2 cellular contexts compared by ENCODE assay signal in genomic region chr7:87060288-87060537, GRCh38.
TF ChIP-seq lines count a peak whose summit lies in the region.

No MANE protein-coding gene starts in this region.

TF ChIP-seq in HCT116, 20 proteins besides CTCF, POLR2A, EP300 and RAD21:
- TF ChIP-seq ZBTB33 (IDR thresholded peaks at IDR 0.05; ENCODE audit: extremely low read depth, insufficient replicate concordance, low read length) = no peak
- TF ChIP-seq ZFX (IDR thresholded peaks at IDR 0.05) = no peak
- TF ChIP-seq TCF7L2 (IDR thresholded peaks at IDR 0.05; ENCODE audit: borderline replicate concordance, extremely low read depth, insufficient read depth, insufficient read length) = no peak
- TF ChIP-seq EZH2 (IDR thresholded peaks at IDR 0.05) = no peak
- no peak for TF ChIP-seq MAX (IDR thresholded peaks at IDR 0.05)
- TF ChIP-seq FOSL1 (IDR thresholded peaks at IDR 0.05; ENCODE audit: low read depth) = no peak
- TF ChIP-seq JUND (IDR thresholded peaks at IDR 0.05) = 0 out of 2 replicates have a peak, but pooled peaks have one; percentile 1
- no peak for TF ChIP-seq SIN3A (IDR thresholded peaks at IDR 0.05; ENCODE audit: low read depth)

TF ChIP-seq in GM12878, 131 proteins besides CTCF, POLR2A, EP300 and RAD21:
- TF ChIP-seq NBN (IDR thresholded peaks at IDR 0.05) (no peak), BHLHE40 (IDR thresholded peaks at IDR 0.05; ENCODE audit: borderline replicate concordance in 1 of 2, low read depth in 2 of 2, low read length in 1 of 2) (no peak), HCFC1 (IDR thresholded peaks at IDR 0.05; ENCODE audit: low read length) (no peak), CBFB (IDR thresholded peaks at IDR 0.05; ENCODE audit: low read depth) (no peak), TBL1XR1 (IDR thresholded peaks at IDR 0.05; ENCODE audit: low read depth, low read length) (no peak), SMAD1 (IDR thresholded peaks at IDR 0.05; ENCODE audit: low read depth, partially characterized antibody) (no peak), NR2F1 (conservative IDR thresholded peaks at IDR 0.05) (no peak), KAT2A (conservative IDR thresholded peaks at IDR 0.05; ENCODE audit: control insufficient read depth, low read depth, low read length) (no peak), NFIC (IDR thresholded peaks at IDR 0.05; ENCODE audit: low read depth, low read length) (no peak), YY1 (IDR thresholded peaks at IDR 0.05; ENCODE audit: low read depth, low read length) (no peak), SUZ12 (IDR thresholded peaks at IDR 0.05; ENCODE audit: unreplicated experiment) (no peak)
- TF ChIP-seq, protein P1, sequence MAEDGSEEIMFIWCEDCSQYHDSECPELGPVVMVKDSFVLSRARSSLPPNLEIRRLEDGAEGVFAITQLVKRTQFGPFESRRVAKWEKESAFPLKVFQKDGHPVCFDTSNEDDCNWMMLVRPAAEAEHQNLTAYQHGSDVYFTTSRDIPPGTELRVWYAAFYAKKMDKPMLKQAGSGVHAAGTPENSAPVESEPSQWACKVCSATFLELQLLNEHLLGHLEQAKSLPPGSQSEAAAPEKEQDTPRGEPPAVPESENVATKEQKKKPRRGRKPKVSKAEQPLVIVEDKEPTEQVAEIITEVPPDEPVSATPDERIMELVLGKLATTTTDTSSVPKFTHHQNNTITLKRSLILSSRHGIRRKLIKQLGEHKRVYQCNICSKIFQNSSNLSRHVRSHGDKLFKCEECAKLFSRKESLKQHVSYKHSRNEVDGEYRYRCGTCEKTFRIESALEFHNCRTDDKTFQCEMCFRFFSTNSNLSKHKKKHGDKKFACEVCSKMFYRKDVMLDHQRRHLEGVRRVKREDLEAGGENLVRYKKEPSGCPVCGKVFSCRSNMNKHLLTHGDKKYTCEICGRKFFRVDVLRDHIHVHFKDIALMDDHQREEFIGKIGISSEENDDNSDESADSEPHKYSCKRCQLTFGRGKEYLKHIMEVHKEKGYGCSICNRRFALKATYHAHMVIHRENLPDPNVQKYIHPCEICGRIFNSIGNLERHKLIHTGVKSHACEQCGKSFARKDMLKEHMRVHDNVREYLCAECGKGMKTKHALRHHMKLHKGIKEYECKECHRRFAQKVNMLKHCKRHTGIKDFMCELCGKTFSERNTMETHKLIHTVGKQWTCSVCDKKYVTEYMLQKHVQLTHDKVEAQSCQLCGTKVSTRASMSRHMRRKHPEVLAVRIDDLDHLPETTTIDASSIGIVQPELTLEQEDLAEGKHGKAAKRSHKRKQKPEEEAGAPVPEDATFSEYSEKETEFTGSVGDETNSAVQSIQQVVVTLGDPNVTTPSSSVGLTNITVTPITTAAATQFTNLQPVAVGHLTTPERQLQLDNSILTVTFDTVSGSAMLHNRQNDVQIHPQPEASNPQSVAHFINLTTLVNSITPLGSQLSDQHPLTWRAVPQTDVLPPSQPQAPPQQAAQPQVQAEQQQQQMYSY (CRISPR knock-in tag; IDR thresholded peaks at IDR 0.05) = no peak
- TF ChIP-seq, protein P2, sequence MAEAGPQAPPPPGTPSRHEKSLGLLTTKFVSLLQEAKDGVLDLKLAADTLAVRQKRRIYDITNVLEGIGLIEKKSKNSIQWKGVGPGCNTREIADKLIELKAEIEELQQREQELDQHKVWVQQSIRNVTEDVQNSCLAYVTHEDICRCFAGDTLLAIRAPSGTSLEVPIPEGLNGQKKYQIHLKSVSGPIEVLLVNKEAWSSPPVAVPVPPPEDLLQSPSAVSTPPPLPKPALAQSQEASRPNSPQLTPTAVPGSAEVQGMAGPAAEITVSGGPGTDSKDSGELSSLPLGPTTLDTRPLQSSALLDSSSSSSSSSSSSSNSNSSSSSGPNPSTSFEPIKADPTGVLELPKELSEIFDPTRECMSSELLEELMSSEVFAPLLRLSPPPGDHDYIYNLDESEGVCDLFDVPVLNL (IDR thresholded peaks at IDR 0.05; ENCODE audit: low read depth, low read length) = no peak
TF ChIP-seq in GM12878: peak in this region for 0.
